ENCODE assay signal across 8 cellular contexts in genomic region chrX:11792461-11793421, GRCh38. TPM values are rescaled to one million over a fixed set of nuclear protein-coding genes. Genes with fewer than 3 reads are reported as not detected.
A peak's percentile ranks its signal among the peaks of the same experiment; 100 is the strongest.
DNase-seq lines count a peak whose midpoint lies in the region; ATAC-seq, FAIRE-seq and TF ChIP-seq lines count a peak whose summit lies in the region.

No MANE protein-coding gene starts in this region.

- peak; percentile 87 for ATAC-seq in GM18517 (IDR thresholded peaks at IDR 0.05; ENCODE audit: unreplicated experiment)
- ATAC-seq in HG02623 (IDR thresholded peaks at IDR 0.05; ENCODE audit: unreplicated experiment), result peak; percentile 84
- no peak for ATAC-seq in pancreas

- DNase-seq in activated naive CD4-positive, alpha-beta T cell treated with anti-CD3 and anti-CD28 coated beads, Interleukin-2, amount 50 U/mL, for 16 hours, result peak; percentile 74
- DNase-seq in stimulated activated CD8-positive, alpha-beta memory T cell treated with anti-CD3 and anti-CD28 coated beads, Interleukin-4, amount 100 ng/mL, for 48 hours, result peak; percentile 68
- DNase-seq in ACHN, result no peak
- DNase-seq in pancreas, result no peak
- no peak for DNase-seq in SW480 (ENCODE audit: low spot score)

- H3K9me3 ChIP-seq in OCI-LY3 (ENCODE audit: insufficient read depth, low read length) (no peaks in the 10 kb centered on the region), pancreas (no peaks in the 10 kb centered on the region)

- H3K27ac ChIP-seq in OCI-LY3 (ENCODE audit: low read length), result peak overlapping the region; percentile 94
- no peak overlapping the region for H3K27ac ChIP-seq in pancreas

- H3K4me3 ChIP-seq in OCI-LY3 (ENCODE audit: low read length) (peak overlapping the region; percentile 10; the same call in 1 of the 2 replicates), pancreas (no peak overlapping the region)

- H3K27me3 ChIP-seq in OCI-LY3 (ENCODE audit: low read depth, low read length) (no peaks in the 10 kb centered on the region), pancreas (peaks cover 0 to 6% (median 0%) of the 10 kb centered on the region in 4 donors)

- 23 to 37% methylated on average over 8 of the region's 8 CpGs for WGBS in pancreas, 2 donors

- H4K20me1 ChIP-seq in OCI-LY3 (ENCODE audit: insufficient read depth, low read length), result no peaks in the 10 kb centered on the region

- H3K9ac ChIP-seq in OCI-LY3 (ENCODE audit: low read length), result peak overlapping the region; percentile 60

- TF ChIP-seq CTCF in OCI-LY3 (IDR thresholded peaks at IDR 0.05; ENCODE audit: low read depth, low read length) (no peak), pancreas (IDR thresholded peaks at IDR 0.05) (no peak)

- in situ Hi-C loops in ACHN (cut with HindIII; ENCODE audit: low pct_ligation_motif_present, low pct_unique_long_range_greater_than_20kb, low sequenced_read_pairs), result no loop called here

- FAIRE-seq in pancreas (lab: Jason Lieb, UNC), result no peak

- H3K4me2 ChIP-seq in OCI-LY3 (ENCODE audit: low read length), result peak overlapping the region; percentile 62

- intact Hi-C loops in pancreas (cut with DNase I), result no loop called here

- H2AFZ ChIP-seq in OCI-LY3 (ENCODE audit: low read depth, low read length), result no peak overlapping the region

- H3K4me1 ChIP-seq in OCI-LY3 (ENCODE audit: low read length) (peaks cover 77% of the 10 kb centered on the region), pancreas (no peaks in the 10 kb centered on the region)

- no peaks in the 10 kb centered on the region for H3K79me2 ChIP-seq in OCI-LY3 (ENCODE audit: low read length)

- no peaks in the 10 kb centered on the region for H3K36me3 ChIP-seq in OCI-LY3 (replicated peaks; ENCODE audit: low read depth, low read length)
- H3K36me3 ChIP-seq in pancreas, result no peaks in the 10 kb centered on the region

RNA-seq across cellular contexts. Expression of gene MSL3, which starts 34.7 kb away (rescaled TPM):
- 10 to 100 TPM in 1 of 6 donors, 1 to 10 TPM in 5; 6.5 to 17.3 (median 7.6) TPM for total RNA-seq in pancreas
- 10 to 100 TPM; 14.3 to 17.8 TPM for polyA plus RNA-seq in pancreas

Comparison
In these comparisons a context has a peak if more than half of its experiments do, and no peak if none do; other contexts are left out.
1. ATAC-seq: peak in GM18517 (single experiment) and HG02623 (single experiment); none in pancreas (0 of 4).
2. DNase-seq: peak in activated naive CD4-positive, alpha-beta T cell treated with anti-CD3 and anti-CD28 coated beads, Interleukin-2, amount 50 U/mL, for 16 hours (single experiment) and stimulated activated CD8-positive, alpha-beta memory T cell treated with anti-CD3 and anti-CD28 coated beads, Interleukin-4, amount 100 ng/mL, for 48 hours (single experiment); none in ACHN (single experiment), pancreas (0 of 6) and SW480 (single experiment).